ENCODE assay signal across 10 cellular contexts in genomic region chr9:84823426-84824271, GRCh38.
DNase-seq lines count a peak whose midpoint lies in the region; ATAC-seq and TF ChIP-seq lines count a peak whose summit lies in the region.
"Had no signal": no experiment of that assay in that cellular context is flagged by ENCODE, and none has a peak within 500 bp of the region (broad histone marks: within the 10 kb centered on the region; RNA-seq: fewer than 3 reads in every experiment).

No MANE protein-coding gene starts in this region.

- no peak for TF ChIP-seq CTCF in mucosa of descending colon (IDR thresholded peaks at IDR 0.05)

- no peaks in the 10 kb centered on the region for H3K36me3 ChIP-seq in mucosa of descending colon (ENCODE audit: low read depth)

- peak; percentile 73 for ATAC-seq in GM18868 (IDR thresholded peaks at IDR 0.05; ENCODE audit: unreplicated experiment)
- ATAC-seq in HG02610 (IDR thresholded peaks at IDR 0.05; ENCODE audit: unreplicated experiment): peak; percentile 68
- ATAC-seq in mucosa of descending colon: peak; percentile 94
- no peak for ATAC-seq in GM21576 (IDR thresholded peaks at IDR 0.05; ENCODE audit: unreplicated experiment)
- no peak for ATAC-seq in HG03108 (IDR thresholded peaks at IDR 0.05; ENCODE audit: unreplicated experiment)

- no peaks in the 10 kb centered on the region for H3K9me3 ChIP-seq in mucosa of descending colon
- H3K9me3 ChIP-seq: Caco-2 had no signal

- DNase-seq in NCI-H1105 treated with DMSO at 0.1 percent for 48 hours (lab: John Stamatoyannopoulos, UW): peak; percentile 14
- DNase-seq in mucosa of descending colon: peak in 1 of 3 donors; percentile 43
- no peak for DNase-seq in activated CD4-positive, alpha-beta T cell treated with anti-CD3 and anti-CD28 coated beads, Interleukin-2, amount 50 U/mL, for 4 hours
- DNase-seq in NCI-H1694 treated with DMSO at 0.1 percent for 48 hours (lab: John Stamatoyannopoulos, UW): no peak
- DNase-seq: Caco-2 had no signal

- intact Hi-C loops in mucosa of descending colon (cut with DNase I, micrococcal nuclease): no loop called here

- H3K4me1 ChIP-seq in mucosa of descending colon (ENCODE audit: low read depth): no peaks in the 10 kb centered on the region
- H3K4me1 ChIP-seq: Caco-2 had no signal

- H3K4me3 ChIP-seq in mucosa of descending colon: no peak overlapping the region
- H3K4me3 ChIP-seq: smooth muscle cell had no signal

Comparison
In these comparisons a context has a peak if more than half of its experiments do, and no peak if none do; other contexts are left out.
1. ATAC-seq: peak in GM18868 (single experiment), HG02610 (single experiment) and mucosa of descending colon (single experiment); none in GM21576 (single experiment) and HG03108 (single experiment).